In the genomic region with DNA sequence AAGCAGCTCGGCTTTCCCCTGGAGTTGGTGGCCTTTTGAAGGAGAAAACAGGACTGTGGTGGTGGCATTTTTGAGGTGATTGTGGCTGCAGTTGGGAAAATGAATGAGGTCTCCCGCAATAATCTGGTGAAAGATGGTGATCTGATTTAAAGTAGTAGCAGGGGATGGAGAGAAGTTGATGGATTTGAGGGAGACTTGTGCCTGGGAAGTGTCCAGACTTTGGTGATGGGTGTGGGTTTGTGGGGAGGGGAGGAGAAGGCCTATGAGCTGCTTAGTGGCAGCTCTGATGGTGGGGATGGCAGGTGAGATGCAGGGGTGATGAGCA, we compare ENCODE assay signal across 14 cellular contexts. TPM values are rescaled to one million over a fixed set of nuclear protein-coding genes. Genes with fewer than 3 reads are reported as not detected.
DNase-seq lines count a peak whose midpoint lies in the region; ATAC-seq, FAIRE-seq and TF ChIP-seq lines count a peak whose summit lies in the region.
"Had no signal": no experiment of that assay in that cellular context is flagged by ENCODE, and none has a peak within 500 bp of the region (broad histone marks: within the 10 kb centered on the region; RNA-seq: fewer than 3 reads in every experiment).

No MANE protein-coding gene starts in this region.

- H3K4me1 ChIP-seq in HCT116 (ENCODE audit: control insufficient read depth in 1 of 2, insufficient read depth in 2 of 2, low read length in 2 of 2) (peaks cover 7 to 50% of the 10 kb centered on the region in 2 experiments), K562 (replicated peaks in 1 of 2; ENCODE audit: control insufficient read depth in 2 of 2, insufficient read depth in 2 of 2, low read length in 2 of 2) (peaks cover 27 to 50% of the 10 kb centered on the region in 2 experiments), neural progenitor cell (peaks cover 11% of the 10 kb centered on the region), spleen (peaks cover 16 to 96% (median 60%) of the 10 kb centered on the region in 6 donors), small intestine (ENCODE audit: control insufficient read depth in 2 of 2, insufficient read depth in 1 of 2, low read depth in 1 of 2, low read length in 1 of 2) (peaks cover 2 to 6% of the 10 kb centered on the region in 2 donors)

- no peak overlapping the region for H3K4me3 Mint-ChIP-seq in activated CD4-positive, alpha-beta T cell treated with anti-CD3 and anti-CD28 coated beads, Interleukin-2, amount 10 ng/mL, durations not matched to agents 24 days and 14 days
- H3K4me3 Mint-ChIP-seq in neural progenitor cell: peak overlapping the region; percentile 67

- no peak overlapping the region for H3K9ac ChIP-seq in HCT116 (ENCODE audit: low read length)
- H3K9ac ChIP-seq in K562 (ENCODE audit: insufficient read depth in 1 of 2, low read depth in 2 of 2, low read length in 2 of 2): peak overlapping the region in 1 of 2 experiments; percentile 14; a peak in 2 of 4 replicates
- no peak overlapping the region for H3K9ac ChIP-seq in neural progenitor cell

- H3K79me2 ChIP-seq in HCT116 (ENCODE audit: insufficient read depth, low read length) (peaks cover 92% of the 10 kb centered on the region), K562 (ENCODE audit: control insufficient read depth, insufficient read depth, low read length) (peaks cover 89% of the 10 kb centered on the region), neural progenitor cell (ENCODE audit: low read depth) (peaks cover 81% of the 10 kb centered on the region)

- RAD21 ChIA-PET in HCT116 (lab: Charles Lee; ENCODE audit: low non-redundant PET in 1 of 2, low total read pairs in 2 of 2, uncharacterized antibody in 2 of 2, unreplicated experiment in 2 of 2): no interaction called here

- H3K36me3 Mint-ChIP-seq in activated CD4-positive, alpha-beta T cell treated with anti-CD3 and anti-CD28 coated beads, Interleukin-2, amount 10 ng/mL, durations not matched to agents 24 days and 14 days (ENCODE audit: low read depth): peaks cover 51% of the 10 kb centered on the region
- peaks cover 18% of the 10 kb centered on the region for H3K36me3 Mint-ChIP-seq in neural progenitor cell

- no peaks in the 10 kb centered on the region for H3K27me3 ChIP-seq in HCT116 (ENCODE audit: insufficient read depth, low read length)
- no peaks in the 10 kb centered on the region for H3K27me3 ChIP-seq in K562 (ENCODE audit: control insufficient read depth in 2 of 2, insufficient read depth in 2 of 2, low read length in 2 of 2)
- H3K27me3 ChIP-seq in neural progenitor cell: no peaks in the 10 kb centered on the region
- H3K27me3 ChIP-seq in spleen (replicated peaks in 1 of 7): no peaks in the 10 kb centered on the region
- no peaks in the 10 kb centered on the region for H3K27me3 ChIP-seq in small intestine (ENCODE audit: control insufficient read depth in 2 of 2, insufficient read depth in 2 of 2, low read length in 2 of 2)

- H3K4me2 ChIP-seq in HCT116 (ENCODE audit: low read length) (no peak overlapping the region), K562 (ENCODE audit: insufficient read depth, low read length) (no peak overlapping the region), neural progenitor cell (no peak overlapping the region)

- TF ChIP-seq RAD21 in HCT116 (IDR thresholded peaks at IDR 0.05; ENCODE audit: low read depth): no peak
- TF ChIP-seq RAD21 in K562 (CRISPR knock-in tag; conservative IDR thresholded peaks at IDR 0.05 in 1 of 2, IDR thresholded peaks at IDR 0.05 in 1 of 2): no peak

- ATAC-seq in HCT116 (no peak), K562 (no peak), left colon (no peak)
- ATAC-seq: naive thymus-derived CD8-positive, alpha-beta T cell had no signal

- CTCF ChIA-PET in HCT116 (lab: Charles Lee): interaction anchor here (0.7 to 2.3 kb wide), 7 partner anchors 8 to 38 kb away, joined by 3 to 23 read pairs (median 3); a partner anchor contains a TSS
- CTCF ChIA-PET in K562 (lab: Yijun Ruan, JAX; ENCODE audit: low intra/inter-chr PET ratio): no interaction called here

- H4K20me1 ChIP-seq in HCT116 (ENCODE audit: insufficient read depth): peaks cover 14% of the 10 kb centered on the region; the same call in 1 of the 2 replicates
- peaks cover 53% of the 10 kb centered on the region for H4K20me1 ChIP-seq in K562 (replicated peaks; ENCODE audit: control insufficient read depth, insufficient read depth, low read length)
- H4K20me1 ChIP-seq in neural progenitor cell (ENCODE audit: low read depth): peaks cover 85% of the 10 kb centered on the region

- FAIRE-seq in K562 (lab: Jason Lieb, UNC): no peak
- no peak for FAIRE-seq in small intestine (lab: Jason Lieb, UNC)

- peak overlapping the region; percentile 10; the same call in 1 of the 2 replicates for H3K27ac ChIP-seq in HCT116 (ENCODE audit: low read depth, low read length)
- no peak overlapping the region for H3K27ac ChIP-seq in K562 (ENCODE audit: extremely low read depth, low read depth, low read length)
- peak overlapping the region; percentile 20 for H3K27ac ChIP-seq in neural progenitor cell
- H3K27ac ChIP-seq in spleen: peak overlapping the region in 2 of 8 donors; percentile 2 to 38
- H3K27ac ChIP-seq in small intestine (ENCODE audit: low read depth in 1 of 2, low read length in 1 of 2): no peak overlapping the region

- in situ Hi-C loops in K562 (cut with MboI): no loop called here

- H2AFZ ChIP-seq in HCT116 (ENCODE audit: low read depth, low read length, poor library complexity, severe bottlenecking) (no peak overlapping the region), K562 (ENCODE audit: low read depth, low read length) (no peak overlapping the region), neural progenitor cell (replicated peaks) (no peak overlapping the region)

- no peak for TF ChIP-seq POLR2A in HCT116 (IDR thresholded peaks at IDR 0.05; ENCODE audit: borderline replicate concordance, extremely low read depth, insufficient read depth, insufficient read length)
- TF ChIP-seq POLR2A in K562 (conservative IDR thresholded peaks at IDR 0.05): no peak
- TF ChIP-seq POLR2A in spleen (IDR thresholded peaks at IDR 0.05): no peak

- TF ChIP-seq EP300 in K562 (IDR thresholded peaks at IDR 0.05; ENCODE audit: low read length): no peak

- H3K9me1 ChIP-seq in K562 (ENCODE audit: control insufficient read depth, insufficient read depth, low read length): peaks cover 5% of the 10 kb centered on the region

- H3K4me1 Mint-ChIP-seq in activated CD4-positive, alpha-beta T cell treated with anti-CD3 and anti-CD28 coated beads, Interleukin-2, amount 10 ng/mL, durations not matched to agents 24 days and 14 days: peaks cover 25% of the 10 kb centered on the region
- H3K4me1 Mint-ChIP-seq in neural progenitor cell: peaks cover 29% of the 10 kb centered on the region

- peaks cover 31 to 47% of the 10 kb centered on the region in 2 experiments for H3K36me3 ChIP-seq in HCT116 (ENCODE audit: control insufficient read depth in 1 of 2, insufficient read depth in 2 of 2, low read length in 2 of 2)
- H3K36me3 ChIP-seq in K562 (ENCODE audit: control insufficient read depth, insufficient read depth, low read length): peaks cover 83% of the 10 kb centered on the region
- H3K36me3 ChIP-seq in neural progenitor cell: no peaks in the 10 kb centered on the region
- peaks cover 6 to 85% (median 70%) of the 10 kb centered on the region in 6 donors for H3K36me3 ChIP-seq in spleen
- peaks cover 29 to 30% of the 10 kb centered on the region in 2 donors for H3K36me3 ChIP-seq in small intestine (ENCODE audit: control insufficient read depth in 2 of 2, insufficient read depth in 2 of 2, low read length in 2 of 2)

- H3K27me3 Mint-ChIP-seq in activated CD4-positive, alpha-beta T cell treated with anti-CD3 and anti-CD28 coated beads, Interleukin-2, amount 10 ng/mL, durations not matched to agents 24 days and 14 days: no peaks in the 10 kb centered on the region
- H3K27me3 Mint-ChIP-seq in neural progenitor cell (ENCODE audit: insufficient read depth, low read depth): peaks cover 11% of the 10 kb centered on the region
- H3K27me3 Mint-ChIP-seq: naive thymus-derived CD8-positive, alpha-beta T cell; type B pancreatic cell had no signal

- H3K27ac Mint-ChIP-seq in activated CD4-positive, alpha-beta T cell treated with anti-CD3 and anti-CD28 coated beads, Interleukin-2, amount 10 ng/mL, durations not matched to agents 24 days and 14 days: peak overlapping the region; percentile 39
- no peak overlapping the region for H3K27ac Mint-ChIP-seq in neural progenitor cell

- H3K4me3 ChIP-seq in HCT116 (replicated peaks in 1 of 2; ENCODE audit: low read depth in 1 of 2, low read length in 2 of 2): no peak overlapping the region
- no peak overlapping the region for H3K4me3 ChIP-seq in K562
- no peak overlapping the region for H3K4me3 ChIP-seq in neural progenitor cell
- H3K4me3 ChIP-seq in spleen: no peak overlapping the region
- no peak overlapping the region for H3K4me3 ChIP-seq in small intestine (ENCODE audit: low read depth in 1 of 2, low read length in 2 of 2)

- peaks cover 46% of the 10 kb centered on the region for H3F3A ChIP-seq in neural progenitor cell (ENCODE audit: low read depth)

- no peak for DNase-seq in activated CD4-positive, alpha-beta T cell treated with anti-CD3 and anti-CD28 coated beads, Interleukin-2, amount 10 ng/mL, durations not matched to agents 24 days and 14 days
- DNase-seq in activated CD4-positive, alpha-beta T cell treated with anti-CD3 and anti-CD28 coated beads for 4 hours: no peak
- no peak for DNase-seq in HCT116 (ENCODE audit: low read depth, low spot score)
- peak in 1 of 4 experiments; percentile 16 for DNase-seq in K562 (ENCODE audit: extremely low read depth in 1 of 4, low spot score in 3 of 4)
- no peak for DNase-seq in neural progenitor cell (ENCODE audit: low spot score)
- no peak for DNase-seq in left colon
- no peak for DNase-seq in spleen
- no peak for DNase-seq in small intestine
- DNase-seq: activated CD4-positive, alpha-beta T cell treated with anti-CD3 and anti-CD28 coated beads for 48 hours; effector memory CD4-positive, alpha-beta T cell; GF-D8; naive thymus-derived CD8-positive, alpha-beta T cell; Right ventricle myocardium superior had no signal

- intact Hi-C loops in activated CD4-positive, alpha-beta T cell treated with anti-CD3 and anti-CD28 coated beads, Interleukin-2, amount 10 ng/mL, durations not matched to agents 24 days and 14 days (cut with micrococcal nuclease): no loop called here
- intact Hi-C loops in HCT116 (cut with micrococcal nuclease) (no loop called here), K562 (cut with micrococcal nuclease) (no loop called here), left colon (cut with DNase I, micrococcal nuclease) (no loop called here), spleen (cut with DNase I; ENCODE audit: low total_unique reads) (no loop called here)

- no peaks in the 10 kb centered on the region for H3K9me2 ChIP-seq in HCT116 (ENCODE audit: insufficient read depth)

- POLR2A ChIA-PET in HCT116 (lab: Charles Lee) (interaction anchor here (1.1 kb wide), 1 partner anchor 17 kb away, joined by 8 read pairs; a partner anchor contains a TSS), K562 (lab: Yijun Ruan, JAX) (interaction anchor here (1.1 to 2.1 kb wide), 5 partner anchors 8 to 23 kb away, joined by 5 to 12 read pairs (median 7); a partner anchor contains a TSS)

- BruUV-seq in HCT116 (replicated peaks; lab: Mats Ljungman, UMichigan) (no TSS peak), K562 (replicated peaks; lab: Mats Ljungman, UMichigan) (no TSS peak)

- H3K9me3 ChIP-seq in HCT116 (ENCODE audit: control insufficient read depth in 1 of 2, insufficient read depth in 1 of 2, low read depth in 1 of 2, low read length in 2 of 2) (no peaks in the 10 kb centered on the region), K562 (replicated peaks; ENCODE audit: control insufficient read depth, insufficient read depth, low read depth, low read length) (no peaks in the 10 kb centered on the region), neural progenitor cell (ENCODE audit: low read depth) (no peaks in the 10 kb centered on the region), spleen (no peaks in the 10 kb centered on the region), small intestine (ENCODE audit: control insufficient read depth, low read depth) (no peaks in the 10 kb centered on the region)

- H3K9me3 Mint-ChIP-seq in activated CD4-positive, alpha-beta T cell treated with anti-CD3 and anti-CD28 coated beads, Interleukin-2, amount 10 ng/mL, durations not matched to agents 24 days and 14 days: no peaks in the 10 kb centered on the region
- no peaks in the 10 kb centered on the region for H3K9me3 Mint-ChIP-seq in neural progenitor cell
- H3K9me3 Mint-ChIP-seq: naive thymus-derived CD8-positive, alpha-beta T cell; type B pancreatic cell had no signal

- TF ChIP-seq CTCF in HCT116 (IDR thresholded peaks at IDR 0.05 in 2 of 3, conservative IDR thresholded peaks at IDR 0.05 in 1 of 3; ENCODE audit: borderline replicate concordance in 1 of 3, insufficient read depth in 1 of 3, low read depth in 2 of 3, low read length in 2 of 3) (no peak), K562 (IDR thresholded peaks at IDR 0.05 in 2 of 3, conservative IDR thresholded peaks at IDR 0.05 in 1 of 3; ENCODE audit: insufficient read depth in 2 of 3, low read depth in 1 of 3, low read length in 3 of 3) (no peak), neural progenitor cell (IDR thresholded peaks at IDR 0.05) (no peak), spleen (IDR thresholded peaks at IDR 0.05 in 8 of 11, conservative IDR thresholded peaks at IDR 0.05 in 3 of 11) (no peak)

- WGBS in K562 (ENCODE audit: insufficient coverage, low coverage, missing lambda C conversion rate): 43% methylated on average over 2 of the region's 2 CpGs
- WGBS in spleen, 5 donors: 69 to 87% (median 69%) methylated on average over 2 of the region's 2 CpGs
- 59 to 73% (median 62%) methylated on average over 2 of the region's 2 CpGs for WGBS in small intestine, 3 donors

RNA-seq across cellular contexts. Expression of a gene that starts 4.0 kb away (rescaled TPM):
- 44.7 and 45.4 TPM in 2 replicates for total RNA-seq in activated CD4-positive, alpha-beta T cell treated with anti-CD3 and anti-CD28 coated beads, Interleukin-2, amount 10 ng/mL, durations not matched to agents 24 days and 14 days
- total RNA-seq in HCT116 (2021; ENCODE audit: unreplicated experiment) (122 TPM), K562 (2014; rRNA removed) (25.4 and 33.8 TPM in 2 replicates), K562 (2014; rRNA removed; fragmentation: Illumina TruSeq; extraction: Trizol) (5.1 and 6.4 TPM in 2 replicates), K562 (2015; rRNA removed; fragmentation: Illumina TruSeq; extraction: Trizol) (12.7 and 14.6 TPM in 2 replicates), K562 (2021) (138 and 142 TPM in 2 replicates), neural progenitor cell (ENCODE audit: low replicate concordance) (16.1 and 75.0 TPM in 2 replicates), left colon (100 to 1,000 TPM; 235 to 239 TPM), spleen (100 to 1,000 TPM; 100 to 166 (median 129) TPM)
- 99.3 and 119 TPM in 2 replicates for polyA plus RNA-seq in HCT116 (2012)
- total RNA-seq in K562 (2011; cell fraction: chromatin; rRNA removed; ENCODE audit: low replicate concordance): 32.5 and 96.7 TPM in 2 replicates
- total RNA-seq in K562 (2011; cell fraction: nucleolus; rRNA removed): 37.1 and 45.4 TPM in 2 replicates
- total RNA-seq in K562 (2011; cell fraction: nucleoplasm; rRNA removed): 46.5 and 48.0 TPM in 2 replicates
- polyA plus RNA-seq in K562 (2011; rRNA removed) (11.3 and 22.8 TPM in 2 replicates), K562 (2014; fragmentation: Illumina TruSeq; extraction: Trizol) (14.9 and 33.1 TPM in 2 replicates), K562 (2014; fragmentation: Nextera tagmentation; extraction: Ambion mirVana) (under 1 TPM; 0.08 to 0.15 TPM), K562 (2014; rRNA removed) (44.7 and 47.2 TPM in 2 replicates), spleen (100 to 1,000 TPM in 1 of 3 donors, 10 to 100 TPM in 2; 36.8 to 115 (median 42.6) TPM), small intestine (100 to 1,000 TPM; 161 to 193 (median 175) TPM)
- polyA plus RNA-seq in K562 (2011; cell fraction: cytosol; rRNA removed): 17.5 and 44.0 TPM in 2 replicates
- polyA plus RNA-seq in K562 (2011; cell fraction: nucleus; rRNA removed): 19.3 and 25.8 TPM in 2 replicates
- 56.6 and 92.1 TPM in 2 replicates for polyA plus RNA-seq in K562 (2012)
- polyA minus RNA-seq in K562 (2011; rRNA and poly(A)+ RNA removed): 17.8 and 24.4 TPM in 2 replicates
- polyA minus RNA-seq in K562 (2011; cell fraction: cytosol; rRNA and poly(A)+ RNA removed): 57.1 and 83.4 TPM in 2 replicates
- polyA minus RNA-seq in K562 (2011; cell fraction: nucleus; rRNA and poly(A)+ RNA removed): 8.9 and 16.7 TPM in 2 replicates

RNA-seq across cellular contexts. Expression of a gene that starts 16.2 kb away (rescaled TPM):
- total RNA-seq in activated CD4-positive, alpha-beta T cell treated with anti-CD3 and anti-CD28 coated beads, Interleukin-2, amount 10 ng/mL, durations not matched to agents 24 days and 14 days: 390 and 394 TPM in 2 replicates
- 259 TPM for total RNA-seq in HCT116 (2021; ENCODE audit: unreplicated experiment)
- polyA plus RNA-seq in HCT116 (2012): 199 and 201 TPM in 2 replicates
- 193 and 483 TPM in 2 replicates for total RNA-seq in K562 (2011; cell fraction: chromatin; rRNA removed; ENCODE audit: low replicate concordance)
- total RNA-seq in K562 (2011; cell fraction: nucleolus; rRNA removed): 266 and 305 TPM in 2 replicates
- total RNA-seq in K562 (2011; cell fraction: nucleoplasm; rRNA removed): 221 and 225 TPM in 2 replicates
- total RNA-seq in K562 (2014; rRNA removed): 279 and 332 TPM in 2 replicates
- 36.8 and 58.9 TPM in 2 replicates for total RNA-seq in K562 (2014; rRNA removed; fragmentation: Illumina TruSeq; extraction: Trizol)
- total RNA-seq in K562 (2015; rRNA removed; fragmentation: Illumina TruSeq; extraction: Trizol): 157 and 162 TPM in 2 replicates
- total RNA-seq in K562 (2021): 304 and 321 TPM in 2 replicates
- 144 and 156 TPM in 2 replicates for polyA plus RNA-seq in K562 (2011; rRNA removed)
- polyA plus RNA-seq in K562 (2011; cell fraction: cytosol; rRNA removed): 175 and 315 TPM in 2 replicates
- polyA plus RNA-seq in K562 (2011; cell fraction: nucleus; rRNA removed): 395 and 527 TPM in 2 replicates
- 223 and 263 TPM in 2 replicates for polyA plus RNA-seq in K562 (2012)
- polyA plus RNA-seq in K562 (2014; fragmentation: Illumina TruSeq; extraction: Trizol): 169 and 224 TPM in 2 replicates
- polyA plus RNA-seq in K562 (2014; fragmentation: Nextera tagmentation; extraction: Ambion mirVana): 1 to 10 TPM; 3.0 to 4.4 TPM
- 277 and 331 TPM in 2 replicates for polyA plus RNA-seq in K562 (2014; rRNA removed)
- 42.9 and 75.8 TPM in 2 replicates for polyA minus RNA-seq in K562 (2011; rRNA and poly(A)+ RNA removed)
- 113 and 128 TPM in 2 replicates for polyA minus RNA-seq in K562 (2011; cell fraction: cytosol; rRNA and poly(A)+ RNA removed)
- 91.7 and 99.0 TPM in 2 replicates for polyA minus RNA-seq in K562 (2011; cell fraction: nucleus; rRNA and poly(A)+ RNA removed)
- total RNA-seq in neural progenitor cell (ENCODE audit: low replicate concordance): 124 and 238 TPM in 2 replicates
- total RNA-seq in left colon: 100 to 1,000 TPM; 142 to 167 TPM
- total RNA-seq in spleen: 100 to 1,000 TPM; 109 to 218 (median 176) TPM
- 100 to 1,000 TPM in 1 of 3 donors, 10 to 100 TPM in 2; 67.2 to 190 (median 85.5) TPM for polyA plus RNA-seq in spleen
- polyA plus RNA-seq in small intestine: 100 to 1,000 TPM in 1 of 3 donors, 10 to 100 TPM in 2; 74.0 to 142 (median 89.2) TPM

RNA-seq across cellular contexts. Expression of a gene that starts 23.0 kb away (rescaled TPM):
- 8.0 and 9.0 TPM in 2 replicates for total RNA-seq in activated CD4-positive, alpha-beta T cell treated with anti-CD3 and anti-CD28 coated beads, Interleukin-2, amount 10 ng/mL, durations not matched to agents 24 days and 14 days
- total RNA-seq in HCT116 (2021; ENCODE audit: unreplicated experiment) (1.0 TPM), K562 (2014; rRNA removed) (17.8 and 21.9 TPM in 2 replicates), K562 (2014; rRNA removed; fragmentation: Illumina TruSeq; extraction: Trizol) (4.2 and 7.0 TPM in 2 replicates), K562 (2015; rRNA removed; fragmentation: Illumina TruSeq; extraction: Trizol) (12.2 and 14.3 TPM in 2 replicates), K562 (2021) (27.5 and 28.2 TPM in 2 replicates), neural progenitor cell (ENCODE audit: low replicate concordance) (7.6 and 24.9 TPM in 2 replicates), left colon (1 to 10 TPM; 6.2 to 6.7 TPM), spleen (10 to 100 TPM; 11.9 to 23.4 (median 14.4) TPM)
- 0.56 and 0.70 TPM in 2 replicates for polyA plus RNA-seq in HCT116 (2012)
- total RNA-seq in K562 (2011; cell fraction: chromatin; rRNA removed; ENCODE audit: low replicate concordance): 5.5 and 16.0 TPM in 2 replicates
- total RNA-seq in K562 (2011; cell fraction: nucleolus; rRNA removed): 17.5 and 18.3 TPM in 2 replicates
- total RNA-seq in K562 (2011; cell fraction: nucleoplasm; rRNA removed): 8.7 and 12.1 TPM in 2 replicates
- polyA plus RNA-seq in K562 (2011; rRNA removed) (7.6 and 11.2 TPM in 2 replicates), K562 (2014; fragmentation: Illumina TruSeq; extraction: Trizol) (19.1 and 21.9 TPM in 2 replicates), K562 (2014; fragmentation: Nextera tagmentation; extraction: Ambion mirVana) (under 1 TPM in 1 of 2 experiments, not detected in 1; 0.10 TPM), K562 (2014; rRNA removed) (24.1 and 25.9 TPM in 2 replicates), spleen (10 to 100 TPM; 26.7 to 40.1 (median 37.8) TPM), small intestine (1 to 10 TPM; 2.5 to 6.5 (median 4.6) TPM)
- polyA plus RNA-seq in K562 (2011; cell fraction: cytosol; rRNA removed): 11.0 and 22.8 TPM in 2 replicates
- polyA plus RNA-seq in K562 (2011; cell fraction: nucleus; rRNA removed): 16.4 and 27.9 TPM in 2 replicates
- polyA plus RNA-seq in K562 (2012): 22.8 and 23.5 TPM in 2 replicates
- polyA minus RNA-seq in K562 (2011; rRNA and poly(A)+ RNA removed): 1.8 and 1.9 TPM in 2 replicates
- 7.2 and 12.6 TPM in 2 replicates for polyA minus RNA-seq in K562 (2011; cell fraction: cytosol; rRNA and poly(A)+ RNA removed)
- 5.3 and 6.4 TPM in 2 replicates for polyA minus RNA-seq in K562 (2011; cell fraction: nucleus; rRNA and poly(A)+ RNA removed)

RNA-seq across cellular contexts. Expression of a gene that starts 27.6 kb away (rescaled TPM):
- total RNA-seq in activated CD4-positive, alpha-beta T cell treated with anti-CD3 and anti-CD28 coated beads, Interleukin-2, amount 10 ng/mL, durations not matched to agents 24 days and 14 days: 32.7 and 33.0 TPM in 2 replicates
- 44.4 TPM for total RNA-seq in HCT116 (2021; ENCODE audit: unreplicated experiment)
- polyA plus RNA-seq in HCT116 (2012): 47.8 and 48.2 TPM in 2 replicates
- 8.2 and 21.8 TPM in 2 replicates for total RNA-seq in K562 (2011; cell fraction: chromatin; rRNA removed; ENCODE audit: low replicate concordance)
- 20.3 and 21.3 TPM in 2 replicates for total RNA-seq in K562 (2011; cell fraction: nucleolus; rRNA removed)
- 16.7 and 16.8 TPM in 2 replicates for total RNA-seq in K562 (2011; cell fraction: nucleoplasm; rRNA removed)
- total RNA-seq in K562 (2014; rRNA removed): 18.6 and 26.4 TPM in 2 replicates
- 7.3 and 8.5 TPM in 2 replicates for total RNA-seq in K562 (2014; rRNA removed; fragmentation: Illumina TruSeq; extraction: Trizol)
- total RNA-seq in K562 (2015; rRNA removed; fragmentation: Illumina TruSeq; extraction: Trizol): 8.6 and 11.0 TPM in 2 replicates
- 35.7 and 39.4 TPM in 2 replicates for total RNA-seq in K562 (2021)
- polyA plus RNA-seq in K562 (2011; rRNA removed): 15.4 and 26.0 TPM in 2 replicates
- polyA plus RNA-seq in K562 (2011; cell fraction: cytosol; rRNA removed): 30.9 and 47.7 TPM in 2 replicates
- polyA plus RNA-seq in K562 (2011; cell fraction: nucleus; rRNA removed): 24.0 and 27.6 TPM in 2 replicates
- 19.0 and 47.4 TPM in 2 replicates for polyA plus RNA-seq in K562 (2012)
- polyA plus RNA-seq in K562 (2014; fragmentation: Illumina TruSeq; extraction: Trizol): 15.7 and 23.2 TPM in 2 replicates
- 1 to 10 TPM; 2.4 to 5.8 TPM for polyA plus RNA-seq in K562 (2014; fragmentation: Nextera tagmentation; extraction: Ambion mirVana)
- polyA plus RNA-seq in K562 (2014; rRNA removed): 23.2 and 24.0 TPM in 2 replicates
- polyA minus RNA-seq in K562 (2011; rRNA and poly(A)+ RNA removed): 11.6 and 13.6 TPM in 2 replicates
- 15.3 and 31.1 TPM in 2 replicates for polyA minus RNA-seq in K562 (2011; cell fraction: cytosol; rRNA and poly(A)+ RNA removed)
- polyA minus RNA-seq in K562 (2011; cell fraction: nucleus; rRNA and poly(A)+ RNA removed): 4.4 and 6.6 TPM in 2 replicates
- 12.2 and 32.4 TPM in 2 replicates for total RNA-seq in neural progenitor cell (ENCODE audit: low replicate concordance)
- total RNA-seq in left colon: 10 to 100 TPM; 15.2 to 18.7 TPM
- total RNA-seq in spleen: 10 to 100 TPM; 21.4 to 34.9 (median 27.2) TPM
- 10 to 100 TPM; 39.8 to 46.5 (median 43.6) TPM for polyA plus RNA-seq in spleen
- 10 to 100 TPM; 15.9 to 29.2 (median 17.7) TPM for polyA plus RNA-seq in small intestine

RNA-seq across cellular contexts. Expression of a gene that starts 30.2 kb away (rescaled TPM):
- total RNA-seq in activated CD4-positive, alpha-beta T cell treated with anti-CD3 and anti-CD28 coated beads, Interleukin-2, amount 10 ng/mL, durations not matched to agents 24 days and 14 days: 38.3 and 39.1 TPM in 2 replicates
- total RNA-seq in HCT116 (2021; ENCODE audit: unreplicated experiment): 36.7 TPM
- 37.1 and 47.1 TPM in 2 replicates for polyA plus RNA-seq in HCT116 (2012)
- total RNA-seq in K562 (2011; cell fraction: chromatin; rRNA removed; ENCODE audit: low replicate concordance): 26.2 and 41.7 TPM in 2 replicates
- total RNA-seq in K562 (2011; cell fraction: nucleolus; rRNA removed): 16.2 and 20.0 TPM in 2 replicates
- 33.4 and 56.4 TPM in 2 replicates for total RNA-seq in K562 (2011; cell fraction: nucleoplasm; rRNA removed)
- 13.9 and 24.4 TPM in 2 replicates for total RNA-seq in K562 (2014; rRNA removed)
- total RNA-seq in K562 (2014; rRNA removed; fragmentation: Illumina TruSeq; extraction: Trizol): 5.2 and 5.7 TPM in 2 replicates
- 6.0 and 6.8 TPM in 2 replicates for total RNA-seq in K562 (2015; rRNA removed; fragmentation: Illumina TruSeq; extraction: Trizol)
- 38.0 and 47.4 TPM in 2 replicates for total RNA-seq in K562 (2021)
- polyA plus RNA-seq in K562 (2011; rRNA removed): 5.0 and 7.7 TPM in 2 replicates
- 10.9 and 21.1 TPM in 2 replicates for polyA plus RNA-seq in K562 (2011; cell fraction: cytosol; rRNA removed)
- 39.9 and 68.6 TPM in 2 replicates for polyA plus RNA-seq in K562 (2011; cell fraction: nucleus; rRNA removed)
- polyA plus RNA-seq in K562 (2012): 41.5 and 62.4 TPM in 2 replicates
- 12.7 and 15.5 TPM in 2 replicates for polyA plus RNA-seq in K562 (2014; fragmentation: Illumina TruSeq; extraction: Trizol)
- 1 to 10 TPM; 2.3 to 3.9 TPM for polyA plus RNA-seq in K562 (2014; fragmentation: Nextera tagmentation; extraction: Ambion mirVana)
- polyA plus RNA-seq in K562 (2014; rRNA removed): 25.2 and 30.8 TPM in 2 replicates
- 4.4 and 4.6 TPM in 2 replicates for polyA minus RNA-seq in K562 (2011; rRNA and poly(A)+ RNA removed)
- 12.2 and 16.3 TPM in 2 replicates for polyA minus RNA-seq in K562 (2011; cell fraction: cytosol; rRNA and poly(A)+ RNA removed)
- polyA minus RNA-seq in K562 (2011; cell fraction: nucleus; rRNA and poly(A)+ RNA removed): 7.3 and 8.8 TPM in 2 replicates
- total RNA-seq in neural progenitor cell (ENCODE audit: low replicate concordance): 2.8 and 13.4 TPM in 2 replicates
- total RNA-seq in left colon: 10 to 100 TPM; 22.5 to 23.3 TPM
- total RNA-seq in spleen: 10 to 100 TPM; 25.4 to 58.7 (median 31.7) TPM
- polyA plus RNA-seq in spleen: 10 to 100 TPM; 18.9 to 36.7 (median 33.3) TPM
- polyA plus RNA-seq in small intestine: 10 to 100 TPM in 2 of 3 donors, 1 to 10 TPM in 1; 8.3 to 16.8 (median 16.3) TPM

Comparison
In these comparisons a context has a peak if more than half of its experiments do, and no peak if none do; other contexts are left out.
1. H3K27ac ChIP-seq: peak in HCT116 (single experiment) and neural progenitor cell (single experiment); none in K562 (single experiment) and small intestine (0 of 2).